ENCODE assay signal across 21 cellular contexts in the genomic region with DNA sequence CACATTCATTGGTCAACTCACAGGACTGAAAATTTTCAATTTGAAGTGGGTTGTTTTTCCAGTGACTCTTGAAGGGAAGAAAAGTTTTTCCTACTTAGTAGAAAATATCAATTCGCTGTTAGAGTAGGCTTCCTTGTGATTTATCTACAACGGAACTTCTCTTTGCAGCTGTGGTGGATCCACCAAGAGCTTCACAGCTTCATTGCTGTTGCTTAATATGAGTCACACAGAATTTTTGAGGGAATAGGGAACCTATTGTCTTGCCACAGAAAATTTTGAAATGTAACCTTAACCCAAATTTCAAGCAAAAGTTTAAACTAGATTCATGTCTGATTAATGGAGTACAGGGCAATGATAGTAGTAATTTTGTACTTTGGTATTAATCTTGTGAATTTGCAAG. TPM values are rescaled to one million over a fixed set of nuclear protein-coding genes. Genes with fewer than 3 reads are reported as not detected.
DNase-seq lines count a peak whose midpoint lies in the region; ATAC-seq lines count a peak whose summit lies in the region.
"Had no signal": no experiment of that assay in that cellular context is flagged by ENCODE, and none has a peak within 500 bp of the region (broad histone marks: within the 10 kb centered on the region; RNA-seq: fewer than 3 reads in every experiment).

No MANE protein-coding gene starts in this region.

- H3K27me3 Mint-ChIP-seq in activated T-cell treated with anti-CD3 and anti-CD28 coated beads, Interleukin-2, amount 50 U/mL, for 72 hours (ENCODE audit: low read depth): no peaks in the 10 kb centered on the region

- H4K20me1 ChIP-seq in GM23248 (ENCODE audit: insufficient read depth): no peaks in the 10 kb centered on the region
- H4K20me1 ChIP-seq: BLaER1 treated with 17β-estradiol and CSF1 and Interleukin-3, amounts not matched to agents 10 nM and 100 nM had no signal

- no peak overlapping the region for H3K4me2 ChIP-seq in GM23248 (ENCODE audit: unreplicated experiment)
- H3K4me2 ChIP-seq: A549; BLaER1 treated with 17β-estradiol and CSF1 and Interleukin-3, amounts not matched to agents 10 nM and 100 nM had no signal

- H3K9ac ChIP-seq in GM23248 (no peak overlapping the region), adipocyte (ENCODE audit: low read length) (peak overlapping the region; percentile 52)
- H3K9ac ChIP-seq: BLaER1 treated with 17β-estradiol and CSF1 and Interleukin-3, amounts not matched to agents 10 nM and 100 nM had no signal

- no peaks in the 10 kb centered on the region for H3K27me3 ChIP-seq in GM23248 (replicated peaks; ENCODE audit: insufficient read depth)
- no peaks in the 10 kb centered on the region for H3K27me3 ChIP-seq in adipocyte (replicated peaks; ENCODE audit: control insufficient read depth, insufficient read depth, low read length)
- H3K27me3 ChIP-seq: BLaER1 treated with 17β-estradiol and CSF1 and Interleukin-3, amounts not matched to agents 10 nM and 100 nM had no signal

- no peak for ATAC-seq in activated T-cell treated with anti-CD3 and anti-CD28 coated beads, Interleukin-2, amount 50 U/mL, for 72 hours (replicated peaks in 1 of 2)
- no peak for ATAC-seq in esophagus mucosa
- ATAC-seq: A549, Panc1, Right ventricle myocardium inferior had no signal

- H3K4me3 ChIP-seq in GM23248 (no peak overlapping the region), adipocyte (ENCODE audit: low read length) (no peak overlapping the region)
- H3K4me3 ChIP-seq: A549; BLaER1 treated with 17β-estradiol and CSF1 and Interleukin-3, amounts not matched to agents 10 nM and 100 nM had no signal

- H3K36me3 ChIP-seq in GM23248 (ENCODE audit: low read depth) (no peaks in the 10 kb centered on the region), adipocyte (ENCODE audit: control insufficient read depth, insufficient read depth, low read length, severe bottlenecking) (no peaks in the 10 kb centered on the region)
- H3K36me3 ChIP-seq: BLaER1 treated with 17β-estradiol and CSF1 and Interleukin-3, amounts not matched to agents 10 nM and 100 nM had no signal

- H3K79me2 ChIP-seq in GM23248 (ENCODE audit: insufficient read depth): no peaks in the 10 kb centered on the region

- no peaks in the 10 kb centered on the region for H3K36me3 Mint-ChIP-seq in activated T-cell treated with anti-CD3 and anti-CD28 coated beads, Interleukin-2, amount 50 U/mL, for 72 hours (ENCODE audit: insufficient read depth in 2 of 2)
- H3K36me3 Mint-ChIP-seq: CD8-positive, alpha-beta memory T cell had no signal

- DNase-seq in GM23248 (peak; percentile 33), NOMO-1 (lab: John Stamatoyannopoulos, UW; ENCODE audit: unreplicated experiment in 2 of 2) (peak; percentile 62 to 81), adipocyte (ENCODE audit: low read depth) (no peak), stromal cell of bone marrow (ENCODE audit: low read depth) (peak; percentile 17), DMS 273 treated with DMSO at 0.1 percent for 48 hours (lab: John Stamatoyannopoulos, UW) (no peak)
- no peak for DNase-seq in activated T-cell treated with anti-CD3 and anti-CD28 coated beads, Interleukin-2, amount 50 U/mL, for 72 hours
- DNase-seq: CD8-positive, alpha-beta memory T cell; DND-41; H9; Kasumi-1; MM.1S; NCI-H1417 treated with DMSO at 0.1 percent for 48 hours; NCI-H1930; NCI-H226; NCI-H524 had no signal

- 80 to 87% methylated on average over 2 of the region's 2 CpGs for WGBS in GM23248 (ENCODE audit: low coverage in 1 of 2, low lambda C conversion rate in 2 of 2, missing lambda C conversion rate in 2 of 2), 2 experiments

- peaks cover 3% of the 10 kb centered on the region in 2 donors for H3K9me3 Mint-ChIP-seq in activated T-cell treated with anti-CD3 and anti-CD28 coated beads, Interleukin-2, amount 50 U/mL, for 72 hours

- H2AFZ ChIP-seq in GM23248: no peak overlapping the region

- H3K9me3 ChIP-seq in GM23248 (ENCODE audit: low read depth): no peaks in the 10 kb centered on the region
- H3K9me3 ChIP-seq in adipocyte (ENCODE audit: control insufficient read depth, low read length): no peaks in the 10 kb centered on the region
- H3K9me3 ChIP-seq: A549; BLaER1 treated with 17β-estradiol and CSF1 and Interleukin-3, amounts not matched to agents 10 nM and 100 nM had no signal

- no peak overlapping the region for H3K4me3 Mint-ChIP-seq in activated T-cell treated with anti-CD3 and anti-CD28 coated beads, Interleukin-2, amount 50 U/mL, for 72 hours
- H3K4me3 Mint-ChIP-seq: CD8-positive, alpha-beta memory T cell; H9 had no signal

- in situ Hi-C loops in GM23248 (cut with MboI): no loop called here

- H3K4me1 ChIP-seq in GM23248 (ENCODE audit: insufficient read depth): no peaks in the 10 kb centered on the region
- H3K4me1 ChIP-seq in adipocyte (ENCODE audit: control insufficient read depth, insufficient read depth, low read length): peaks cover 19% of the 10 kb centered on the region
- H3K4me1 ChIP-seq: A549; BLaER1 treated with 17β-estradiol and CSF1 and Interleukin-3, amounts not matched to agents 10 nM and 100 nM had no signal

- H3K9me2 ChIP-seq in GM23248 (ENCODE audit: insufficient read depth): no peaks in the 10 kb centered on the region

- H3F3A ChIP-seq in GM23248 (ENCODE audit: insufficient read depth): no peaks in the 10 kb centered on the region

- no peak overlapping the region for H3K27ac ChIP-seq in GM23248
- H3K27ac ChIP-seq: A549; BLaER1 treated with 17β-estradiol and CSF1 and Interleukin-3, amounts not matched to agents 10 nM and 100 nM had no signal

- H3K4me1 Mint-ChIP-seq in activated T-cell treated with anti-CD3 and anti-CD28 coated beads, Interleukin-2, amount 50 U/mL, for 72 hours (ENCODE audit: low read depth): no peaks in the 10 kb centered on the region
- H3K4me1 Mint-ChIP-seq: CD8-positive, alpha-beta memory T cell; H9 had no signal

- no peak overlapping the region for H3K27ac Mint-ChIP-seq in activated T-cell treated with anti-CD3 and anti-CD28 coated beads, Interleukin-2, amount 50 U/mL, for 72 hours
- H3K27ac Mint-ChIP-seq: CD8-positive, alpha-beta memory T cell; H9 had no signal

RNA-seq across cellular contexts. Expression of a gene that starts 58.4 kb away (rescaled TPM):
- not detected in 2 replicates for total RNA-seq in GM23248 (2014; rRNA removed; shearing (Covaris generic))
- 0.23 and 0.47 TPM in 2 replicates for polyA plus RNA-seq in GM23248 (2016; fragmentation: Nextera tagmentation; extraction: Ambion mirVana)
- 10 to 100 TPM; 21.4 to 62.5 TPM for total RNA-seq in activated T-cell treated with anti-CD3 and anti-CD28 coated beads, Interleukin-2, amount 50 U/mL, for 72 hours
- 0.88 TPM for total RNA-seq in esophagus mucosa
- total RNA-seq: G401, H9 had no signal

Comparison
In these comparisons a context has a peak if more than half of its experiments do, and no peak if none do; other contexts are left out.
1. DNase-seq: peak in GM23248 (single experiment), NOMO-1 (2 of 2) and stromal cell of bone marrow (single experiment); none in adipocyte (single experiment), DMS 273 treated with DMSO at 0.1 percent for 48 hours (single experiment) and activated T-cell treated with anti-CD3 and anti-CD28 coated beads, Interleukin-2, amount 50 U/mL, for 72 hours (0 of 2).
2. RNA of a gene that starts 58.4 kb away (total RNA-seq): 21.4 to 62.5 TPM in activated T-cell treated with anti-CD3 and anti-CD28 coated beads, Interleukin-2, amount 50 U/mL, for 72 hours; 0.88 TPM in esophagus mucosa (single experiment) and not detected in GM23248; every median in the first group is over 10 times any median in the second.